ENCODE assay signal across 1 cellular context in the genomic region with DNA sequence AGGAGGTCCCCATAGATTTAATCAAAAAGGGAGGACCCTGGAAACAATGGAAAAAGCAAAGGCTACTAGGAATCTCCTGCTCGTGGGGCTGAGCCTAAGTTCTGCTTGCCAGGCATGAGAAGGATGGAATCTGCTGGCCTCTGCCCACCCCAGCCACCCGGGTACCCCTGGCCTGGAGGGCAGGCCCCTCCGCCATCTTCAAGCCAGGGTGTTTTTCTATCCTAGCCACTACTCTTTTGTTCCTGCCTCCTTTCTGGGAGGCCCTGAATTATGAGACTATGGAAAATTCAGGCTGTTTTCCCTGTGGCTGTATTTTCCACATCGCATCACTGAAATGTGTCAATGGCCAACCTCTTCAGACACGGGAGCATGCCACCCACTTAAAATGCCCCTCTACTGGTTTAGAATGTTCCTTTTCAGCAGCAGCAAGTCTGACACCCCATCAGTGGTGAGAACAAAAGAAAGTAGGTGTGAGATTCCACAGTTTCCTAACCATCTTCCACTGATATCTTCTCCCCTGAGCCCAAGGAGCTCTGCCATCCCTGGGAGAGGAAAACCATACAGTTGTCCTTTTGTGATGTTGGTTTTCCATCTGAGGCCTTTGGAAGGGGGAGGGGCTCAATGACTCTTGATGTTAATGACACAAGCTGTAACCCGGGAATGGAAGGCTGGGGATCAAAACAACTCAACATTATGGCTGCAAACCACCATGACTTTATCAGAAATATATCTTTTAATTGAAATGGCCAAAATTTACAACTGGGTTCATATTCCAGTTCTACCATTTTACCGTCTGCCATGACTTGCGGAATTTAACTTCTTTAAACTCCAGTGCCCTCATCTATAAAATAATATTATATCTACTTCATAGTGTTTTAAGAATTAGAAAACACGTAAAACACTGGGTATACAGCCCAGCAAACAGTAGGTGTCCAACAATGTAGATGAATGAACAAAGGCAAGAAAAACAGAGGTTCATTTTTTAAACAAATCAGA.
A peak's percentile ranks its signal among the peaks of the same experiment; 100 is the strongest.
TF ChIP-seq lines count a peak whose summit lies in the region.

No MANE protein-coding gene starts in this region.

TF ChIP-seq in HepG2, 621 proteins besides CTCF, POLR2A, EP300 and RAD21:
- TF ChIP-seq TBX2 (CRISPR knock-in tag; IDR thresholded peaks at IDR 0.05; ENCODE audit: borderline replicate concordance) (no peak), SRY (CRISPR knock-in tag; IDR thresholded peaks at IDR 0.05) (no peak), NFE2L2 (IDR thresholded peaks at IDR 0.05; ENCODE audit: low read length) (peak; percentile 65)
